In genomic region chr19:2591537-2592291, GRCh38 we compare ENCODE assay signal across 1 cellular context.
A peak's percentile ranks its signal among the peaks of the same experiment; 100 is the strongest.
TF ChIP-seq lines count a peak whose summit lies in the region.

No MANE protein-coding gene starts in this region.

TF ChIP-seq in HepG2, 621 proteins besides CTCF, POLR2A, EP300 and RAD21 (continued from another document and continues in another):
- TF ChIP-seq ARID3A (IDR thresholded peaks at IDR 0.05; ENCODE audit: low read depth, low read length) (peak; percentile 78), HOXD1 (CRISPR knock-in tag; IDR thresholded peaks at IDR 0.05) (no peak), ZNF713 (CRISPR knock-in tag; IDR thresholded peaks at IDR 0.05) (no peak), ZNF557 (CRISPR knock-in tag; IDR thresholded peaks at IDR 0.05) (no peak), ZBTB37 (CRISPR knock-in tag; IDR thresholded peaks at IDR 0.05) (no peak), FOXP4 (CRISPR knock-in tag; IDR thresholded peaks at IDR 0.05) (peak; percentile 51), MIER2 (CRISPR knock-in tag; IDR thresholded peaks at IDR 0.05) (no peak), MLXIP (CRISPR knock-in tag; IDR thresholded peaks at IDR 0.05; ENCODE audit: borderline replicate concordance) (no peak), PAF1 (CRISPR knock-in tag; IDR thresholded peaks at IDR 0.05) (no peak), NFE2 (CRISPR knock-in tag; IDR thresholded peaks at IDR 0.05) (no peak), ARNTL (CRISPR knock-in tag; IDR thresholded peaks at IDR 0.05) (no peak), DPF2 (CRISPR knock-in tag; IDR thresholded peaks at IDR 0.05; ENCODE audit: borderline replicate concordance, low read depth) (0 out of 2 replicates have a peak, but pooled peaks have one; percentile 31), MEIS2 (CRISPR knock-in tag; IDR thresholded peaks at IDR 0.05) (no peak), RARA (CRISPR knock-in tag; IDR thresholded peaks at IDR 0.05) (peak; percentile 43; the same call in 1 of the 2 replicates), NFKBIZ (CRISPR knock-in tag; IDR thresholded peaks at IDR 0.05) (no peak), ZNF337 (CRISPR knock-in tag; IDR thresholded peaks at IDR 0.05; ENCODE audit: borderline replicate concordance, low read depth) (0 out of 2 replicates have a peak, but pooled peaks have one; percentile 33), FOXM1 (CRISPR knock-in tag; IDR thresholded peaks at IDR 0.05) (no peak), KDM6A (CRISPR knock-in tag; IDR thresholded peaks at IDR 0.05; ENCODE audit: low read depth) (no peak; the same call in 1 of the 2 replicates), SP5 (CRISPR knock-in tag; IDR thresholded peaks at IDR 0.05; ENCODE audit: borderline replicate concordance, low read depth) (no peak), KAT8 (CRISPR knock-in tag; IDR thresholded peaks at IDR 0.05) (0 out of 2 replicates have a peak, but pooled peaks have one; percentile 38), ZFP36 (IDR thresholded peaks at IDR 0.05; ENCODE audit: borderline replicate concordance, low read depth, low read length, partially characterized antibody) (no peak), THYN1 (CRISPR knock-in tag; IDR thresholded peaks at IDR 0.05; ENCODE audit: borderline replicate concordance, low read depth) (no peak), FOXK2 (IDR thresholded peaks at IDR 0.05) (no peak), MTF1 (CRISPR knock-in tag; IDR thresholded peaks at IDR 0.05) (no peak), GATAD2A (CRISPR knock-in tag; IDR thresholded peaks at IDR 0.05) (peak; percentile 68), SETDB1 (CRISPR knock-in tag; IDR thresholded peaks at IDR 0.05; ENCODE audit: borderline replicate concordance) (no peak), SPEN (CRISPR knock-in tag; IDR thresholded peaks at IDR 0.05; ENCODE audit: low read depth) (no peak), ZNF563 (CRISPR knock-in tag; IDR thresholded peaks at IDR 0.05) (no peak), ZNF446 (CRISPR knock-in tag; IDR thresholded peaks at IDR 0.05) (no peak), NFE2L2 (IDR thresholded peaks at IDR 0.05; ENCODE audit: low read length) (no peak), HMG20A (CRISPR knock-in tag; IDR thresholded peaks at IDR 0.05; ENCODE audit: borderline replicate concordance) (peak; percentile 78; the same call in 1 of the 2 replicates), ZNF296 (CRISPR knock-in tag; conservative IDR thresholded peaks at IDR 0.05) (no peak), HBP1 (CRISPR knock-in tag; IDR thresholded peaks at IDR 0.05; ENCODE audit: low read depth) (no peak), SMARCC2 (IDR thresholded peaks at IDR 0.05) (no peak), KDM1A (CRISPR knock-in tag; IDR thresholded peaks at IDR 0.05) (no peak), FOXA3 (CRISPR knock-in tag; IDR thresholded peaks at IDR 0.05) (peak; percentile 67), ZNF367 (CRISPR knock-in tag; IDR thresholded peaks at IDR 0.05; ENCODE audit: borderline replicate concordance) (no peak), TEAD3 (CRISPR knock-in tag; optimal IDR thresholded peaks at IDR 0.05; ENCODE audit: borderline replicate concordance) (peak; percentile 55), ZNF75D (CRISPR knock-in tag; IDR thresholded peaks at IDR 0.05; ENCODE audit: borderline replicate concordance) (no peak), KLF11 (CRISPR knock-in tag; IDR thresholded peaks at IDR 0.05) (no peak), POLR2G (IDR thresholded peaks at IDR 0.05; ENCODE audit: low read depth, low read length) (no peak), ZNF639 (CRISPR knock-in tag; conservative IDR thresholded peaks at IDR 0.05) (no peak), ARID5B (CRISPR knock-in tag; IDR thresholded peaks at IDR 0.05) (peak; percentile 80), ZFP62 (CRISPR knock-in tag; IDR thresholded peaks at IDR 0.05) (no peak), LBX2 (CRISPR knock-in tag; IDR thresholded peaks at IDR 0.05; ENCODE audit: borderline replicate concordance) (no peak), BRCA1 (CRISPR knock-in tag; IDR thresholded peaks at IDR 0.05) (0 out of 2 replicates have a peak, but pooled peaks have one; percentile 23), KAT2B (IDR thresholded peaks at IDR 0.05; ENCODE audit: borderline replicate concordance, low read depth, low read length) (peak; percentile 66; the same call in 1 of the 2 replicates), ZBTB20 (CRISPR knock-in tag; IDR thresholded peaks at IDR 0.05; ENCODE audit: borderline replicate concordance, low read depth) (peak; percentile 62; the same call in 1 of the 2 replicates), ATM (IDR thresholded peaks at IDR 0.05; ENCODE audit: borderline replicate concordance) (no peak), ZNF644 (CRISPR knock-in tag; IDR thresholded peaks at IDR 0.05; ENCODE audit: low read depth) (0 out of 2 replicates have a peak, but pooled peaks have one; percentile 31), GATAD1 (CRISPR knock-in tag; IDR thresholded peaks at IDR 0.05) (no peak), HNRNPUL1 (IDR thresholded peaks at IDR 0.05; ENCODE audit: low read depth, low read length) (peak; percentile 97), SOX13 (IDR thresholded peaks at IDR 0.05) (no peak), SOX13 (CRISPR knock-in tag; conservative IDR thresholded peaks at IDR 0.05 in 1 of 2, IDR thresholded peaks at IDR 0.05 in 1 of 2) (peak in 1 of 2 experiments; percentile 60; a peak in 1 of 4 replicates), SMC3 (IDR thresholded peaks at IDR 0.05; ENCODE audit: low read length) (no peak), ZNF768 (CRISPR knock-in tag; IDR thresholded peaks at IDR 0.05) (no peak), ZGPAT (CRISPR knock-in tag; IDR thresholded peaks at IDR 0.05) (peak; percentile 46; the same call in 1 of the 2 replicates)
